Comparison of ENCODE assay signal across 10 cellular contexts in the genomic region with DNA sequence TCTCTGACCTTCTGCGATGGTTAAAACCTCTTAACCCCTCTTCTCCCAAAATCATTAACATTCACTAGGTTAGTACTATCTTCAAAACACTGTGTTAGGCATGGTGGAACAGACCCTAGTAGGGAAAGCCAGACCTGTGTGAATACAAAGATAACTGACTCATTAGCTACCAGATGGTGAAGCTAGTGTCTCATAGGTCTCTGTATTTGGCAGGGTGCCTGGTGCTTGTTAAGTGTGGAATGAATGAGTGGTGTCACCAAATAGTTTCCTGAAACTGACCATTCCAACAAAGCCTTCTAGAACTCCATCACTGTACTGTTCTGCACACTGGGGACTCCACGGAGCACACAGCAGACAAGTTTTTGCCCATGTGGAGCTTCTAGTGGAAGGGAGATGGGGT. TPM values are rescaled to one million over a fixed set of nuclear protein-coding genes. Genes with fewer than 3 reads are reported as not detected.
DNase-seq lines count a peak whose midpoint lies in the region; ATAC-seq and TF ChIP-seq lines count a peak whose summit lies in the region.
"Had no signal": no experiment of that assay in that cellular context is flagged by ENCODE, and none has a peak within 500 bp of the region (broad histone marks: within the 10 kb centered on the region; RNA-seq: fewer than 3 reads in every experiment).

No MANE protein-coding gene starts in this region.

- peak; percentile 17 for DNase-seq in activated CD8-positive, alpha-beta T cell treated with anti-CD3 and anti-CD28 coated beads for 36 hours
- DNase-seq in activated CD8-positive, alpha-beta T cell treated with anti-CD3 and anti-CD28 coated beads, Interleukin-2, amount 10 ng/mL, durations not matched to agents 7 days and 5 days = no peak
- DNase-seq in NCI-H510A treated with DMSO at 0.1 percent for 48 hours (lab: John Stamatoyannopoulos, UW) (peak; percentile 15), epithelial cell of esophagus (ENCODE audit: low read depth) (peak; percentile 73), NCI-H345 (lab: John Stamatoyannopoulos, UW) (no peak), germinal center (ENCODE audit: low spot score) (no peak), osteocyte (ENCODE audit: extremely low spot score, unreplicated experiment) (no peak)
- DNase-seq: CD4-positive, alpha-beta memory T cell had no signal

- ATAC-seq in activated CD8-positive, alpha-beta T cell treated with anti-CD3 and anti-CD28 coated beads for 36 hours = no peak
- no peak for ATAC-seq in activated CD8-positive, alpha-beta T cell treated with anti-CD3 and anti-CD28 coated beads, Interleukin-2, amount 10 ng/mL, durations not matched to agents 7 days and 5 days
- no peak for ATAC-seq in stimulated activated memory B cell treated with anti-CD40 and anti-IgM and Interleukin-4, amounts not matched to agents 10 μg/mL and 1 μg/mL and 100 μg/mL, for 72 hours
- ATAC-seq: left lobe of liver had no signal

- no peaks in the 10 kb centered on the region for H3K27me3 Mint-ChIP-seq in activated CD8-positive, alpha-beta T cell treated with anti-CD3 and anti-CD28 coated beads for 36 hours
- no peaks in the 10 kb centered on the region for H3K27me3 Mint-ChIP-seq in activated CD8-positive, alpha-beta T cell treated with anti-CD3 and anti-CD28 coated beads, Interleukin-2, amount 10 ng/mL, durations not matched to agents 7 days and 5 days (ENCODE audit: low read depth)
- H3K27me3 Mint-ChIP-seq in stimulated activated memory B cell treated with anti-CD40 and anti-IgM and Interleukin-4, amounts not matched to agents 10 μg/mL and 1 μg/mL and 100 μg/mL, for 72 hours = no peaks in the 10 kb centered on the region
- no peaks in the 10 kb centered on the region for H3K27me3 Mint-ChIP-seq in osteocyte (ENCODE audit: unreplicated experiment)
- H3K27me3 Mint-ChIP-seq: CD4-positive, alpha-beta memory T cell had no signal

- H3K36me3 Mint-ChIP-seq in activated CD8-positive, alpha-beta T cell treated with anti-CD3 and anti-CD28 coated beads for 36 hours (ENCODE audit: low read depth) = no peaks in the 10 kb centered on the region
- H3K36me3 Mint-ChIP-seq in activated CD8-positive, alpha-beta T cell treated with anti-CD3 and anti-CD28 coated beads, Interleukin-2, amount 10 ng/mL, durations not matched to agents 7 days and 5 days (ENCODE audit: low read depth) = no peaks in the 10 kb centered on the region
- peaks cover 54% of the 10 kb centered on the region for H3K36me3 Mint-ChIP-seq in stimulated activated memory B cell treated with anti-CD40 and anti-IgM and Interleukin-4, amounts not matched to agents 10 μg/mL and 1 μg/mL and 100 μg/mL, for 72 hours
- H3K36me3 Mint-ChIP-seq in osteocyte (ENCODE audit: unreplicated experiment) = no peaks in the 10 kb centered on the region
- H3K36me3 Mint-ChIP-seq: CD4-positive, alpha-beta memory T cell had no signal

- no peaks in the 10 kb centered on the region for H3K9me3 Mint-ChIP-seq in activated CD8-positive, alpha-beta T cell treated with anti-CD3 and anti-CD28 coated beads for 36 hours
- no peaks in the 10 kb centered on the region for H3K9me3 Mint-ChIP-seq in activated CD8-positive, alpha-beta T cell treated with anti-CD3 and anti-CD28 coated beads, Interleukin-2, amount 10 ng/mL, durations not matched to agents 7 days and 5 days (ENCODE audit: insufficient read depth)
- no peaks in the 10 kb centered on the region for H3K9me3 Mint-ChIP-seq in stimulated activated memory B cell treated with anti-CD40 and anti-IgM and Interleukin-4, amounts not matched to agents 10 μg/mL and 1 μg/mL and 100 μg/mL, for 72 hours
- H3K9me3 Mint-ChIP-seq in osteocyte (ENCODE audit: unreplicated experiment) = no peaks in the 10 kb centered on the region

- intact Hi-C loops in activated CD8-positive, alpha-beta T cell treated with anti-CD3 and anti-CD28 coated beads for 36 hours (cut with micrococcal nuclease) = no loop called here

- H3K4me3 ChIP-seq in epithelial cell of esophagus (ENCODE audit: low read length) = no peak overlapping the region

- CTCF ChIA-PET in activated CD8-positive, alpha-beta T cell treated with anti-CD3 and anti-CD28 coated beads for 36 hours (lab: Charles Lee) = interaction anchor here (0.7 kb wide), 1 partner anchor 411 kb away, joined by 3 read pairs; no protein-coding TSS in a partner anchor
- CTCF ChIA-PET in activated CD8-positive, alpha-beta T cell treated with anti-CD3 and anti-CD28 coated beads, Interleukin-2, amount 10 ng/mL, durations not matched to agents 7 days and 5 days (lab: Charles Lee) = no interaction called here

- H3K4me1 Mint-ChIP-seq in activated CD8-positive, alpha-beta T cell treated with anti-CD3 and anti-CD28 coated beads for 36 hours (ENCODE audit: low read depth) = peaks cover 9% of the 10 kb centered on the region
- H3K4me1 Mint-ChIP-seq in activated CD8-positive, alpha-beta T cell treated with anti-CD3 and anti-CD28 coated beads, Interleukin-2, amount 10 ng/mL, durations not matched to agents 7 days and 5 days (ENCODE audit: low read depth) = peaks cover 15% of the 10 kb centered on the region
- no peaks in the 10 kb centered on the region for H3K4me1 Mint-ChIP-seq in stimulated activated memory B cell treated with anti-CD40 and anti-IgM and Interleukin-4, amounts not matched to agents 10 μg/mL and 1 μg/mL and 100 μg/mL, for 72 hours
- no peaks in the 10 kb centered on the region for H3K4me1 Mint-ChIP-seq in osteocyte (ENCODE audit: unreplicated experiment)

- H3K4me3 Mint-ChIP-seq in activated CD8-positive, alpha-beta T cell treated with anti-CD3 and anti-CD28 coated beads for 36 hours = no peak overlapping the region
- H3K4me3 Mint-ChIP-seq in activated CD8-positive, alpha-beta T cell treated with anti-CD3 and anti-CD28 coated beads, Interleukin-2, amount 10 ng/mL, durations not matched to agents 7 days and 5 days = no peak overlapping the region
- no peak overlapping the region for H3K4me3 Mint-ChIP-seq in stimulated activated memory B cell treated with anti-CD40 and anti-IgM and Interleukin-4, amounts not matched to agents 10 μg/mL and 1 μg/mL and 100 μg/mL, for 72 hours
- no peak overlapping the region for H3K4me3 Mint-ChIP-seq in osteocyte (ENCODE audit: unreplicated experiment)
- H3K4me3 Mint-ChIP-seq: CD4-positive, alpha-beta memory T cell had no signal

- H3K27ac Mint-ChIP-seq in activated CD8-positive, alpha-beta T cell treated with anti-CD3 and anti-CD28 coated beads for 36 hours = no peak overlapping the region
- no peak overlapping the region for H3K27ac Mint-ChIP-seq in activated CD8-positive, alpha-beta T cell treated with anti-CD3 and anti-CD28 coated beads, Interleukin-2, amount 10 ng/mL, durations not matched to agents 7 days and 5 days
- peak overlapping the region; percentile 25 for H3K27ac Mint-ChIP-seq in stimulated activated memory B cell treated with anti-CD40 and anti-IgM and Interleukin-4, amounts not matched to agents 10 μg/mL and 1 μg/mL and 100 μg/mL, for 72 hours
- no peak overlapping the region for H3K27ac Mint-ChIP-seq in osteocyte (ENCODE audit: unreplicated experiment)
- H3K27ac Mint-ChIP-seq: CD4-positive, alpha-beta memory T cell had no signal

- POLR2A ChIA-PET in activated CD8-positive, alpha-beta T cell treated with anti-CD3 and anti-CD28 coated beads for 36 hours (lab: Charles Lee) = no interaction called here
- POLR2A ChIA-PET in activated CD8-positive, alpha-beta T cell treated with anti-CD3 and anti-CD28 coated beads, Interleukin-2, amount 10 ng/mL, durations not matched to agents 7 days and 5 days (lab: Charles Lee) = no interaction called here

- no peak for TF ChIP-seq CTCF in activated CD8-positive, alpha-beta T cell treated with anti-CD3 and anti-CD28 coated beads for 36 hours (IDR thresholded peaks at IDR 0.05)
- TF ChIP-seq CTCF in epithelial cell of esophagus (IDR thresholded peaks at IDR 0.05; ENCODE audit: insufficient read depth, low read depth, low read length, missing control alignments) (no peak), osteocyte (IDR thresholded peaks at IDR 0.05) (no peak)

RNA-seq across cellular contexts. Expression of a gene that starts 27.7 kb away (rescaled TPM):
- 10 to 100 TPM; 66.4 to 71.1 TPM for total RNA-seq in activated CD8-positive, alpha-beta T cell treated with anti-CD3 and anti-CD28 coated beads for 36 hours
- 10 to 100 TPM; 73.1 to 75.4 TPM for total RNA-seq in activated CD8-positive, alpha-beta T cell treated with anti-CD3 and anti-CD28 coated beads, Interleukin-2, amount 10 ng/mL, durations not matched to agents 7 days and 5 days
- 150 and 151 TPM in 2 replicates for total RNA-seq in osteocyte

Comparison
In these comparisons a context has a peak if more than half of its experiments do, and no peak if none do; other contexts are left out.
1. DNase-seq: peak in activated CD8-positive, alpha-beta T cell treated with anti-CD3 and anti-CD28 coated beads for 36 hours (single experiment), NCI-H510A treated with DMSO at 0.1 percent for 48 hours (single experiment) and epithelial cell of esophagus (single experiment); none in activated CD8-positive, alpha-beta T cell treated with anti-CD3 and anti-CD28 coated beads, Interleukin-2, amount 10 ng/mL, durations not matched to agents 7 days and 5 days (single experiment), NCI-H345 (single experiment), germinal center (single experiment) and osteocyte (single experiment).